Comparison of ENCODE assay signal across 9 cellular contexts in genomic region chr17:20935740-20936139, GRCh38.
DNase-seq lines count a peak whose midpoint lies in the region; ATAC-seq and TF ChIP-seq lines count a peak whose summit lies in the region.
"Had no signal": no experiment of that assay in that cellular context is flagged by ENCODE, and none has a peak within 500 bp of the region (broad histone marks: within the 10 kb centered on the region; RNA-seq: fewer than 3 reads in every experiment).

No MANE protein-coding gene starts in this region.

- TF ChIP-seq CTCF in HFF-Myc (IDR thresholded peaks at IDR 0.05; ENCODE audit: low read depth, low read length, missing control alignments) (no peak), astrocyte of the spinal cord (IDR thresholded peaks at IDR 0.05; ENCODE audit: low read depth, low read length) (no peak)

- DNase-seq in HFF-Myc (ENCODE audit: extremely low read depth, low read depth): peak; percentile 56
- peak; percentile 82 for DNase-seq in astrocyte of the spinal cord (ENCODE audit: low read depth, low spot score)
- DNase-seq in left cardiac atrium: no peak
- DNase-seq in stromal cell of bone marrow (ENCODE audit: low read depth): peak; percentile 68
- no peak for DNase-seq in left lobe of liver (ENCODE audit: low spot score)
- DNase-seq in NCI-H510A treated with DMSO at 0.1 percent for 48 hours (lab: John Stamatoyannopoulos, UW): no peak
- DNase-seq in nucleus accumbens (lab: John Stamatoyannopoulos, UW): no peak
- DNase-seq: activated B cell treated with CpG ODN at 0.5 μM for 24 hours had no signal

- ATAC-seq in left cardiac atrium: peak; percentile 30 to 85
- ATAC-seq in HG03354 (IDR thresholded peaks at IDR 0.05; ENCODE audit: poor library complexity, severe bottlenecking, unreplicated experiment): no peak
- no peak for ATAC-seq in left lobe of liver

- in situ Hi-C loops in astrocyte of the spinal cord (cut with HindIII; ENCODE audit: low sequenced_read_pairs): no loop called here

- H3K4me3 ChIP-seq in HFF-Myc (replicated peaks; ENCODE audit: low read depth, low read length) (no peak overlapping the region), astrocyte of the spinal cord (ENCODE audit: low read depth, low read length) (no peak overlapping the region)

- intact Hi-C loops in left cardiac atrium (cut with DNase I): no loop called here

Comparison
In these comparisons a context has a peak if more than half of its experiments do, and no peak if none do; other contexts are left out.
1. DNase-seq: peak in HFF-Myc (single experiment), astrocyte of the spinal cord (single experiment) and stromal cell of bone marrow (single experiment); none in left cardiac atrium (single experiment), left lobe of liver (single experiment), NCI-H510A treated with DMSO at 0.1 percent for 48 hours (single experiment) and nucleus accumbens (0 of 56).
2. ATAC-seq: peak in left cardiac atrium (2 of 2); none in HG03354 (single experiment) and left lobe of liver (single experiment).